In genomic region chr16:85057948-85058347, GRCh38 we compare ENCODE assay signal across 14 cellular contexts. TPM values are rescaled to one million over a fixed set of nuclear protein-coding genes. Genes with fewer than 3 reads are reported as not detected.
A peak's percentile ranks its signal among the peaks of the same experiment; 100 is the strongest.
DNase-seq lines count a peak whose midpoint lies in the region; ATAC-seq, FAIRE-seq and TF ChIP-seq lines count a peak whose summit lies in the region.
"Had no signal": no experiment of that assay in that cellular context is flagged by ENCODE, and none has a peak within 500 bp of the region (broad histone marks: within the 10 kb centered on the region; RNA-seq: fewer than 3 reads in every experiment).

No MANE protein-coding gene starts in this region.

- no peak for FAIRE-seq in GM18507 (lab: Jason Lieb, UNC)
- FAIRE-seq: astrocyte had no signal

- TF ChIP-seq POLR2A in heart left ventricle (IDR thresholded peaks at IDR 0.05) (no peak), suprapubic skin (IDR thresholded peaks at IDR 0.05) (no peak)

- peak; percentile 27 to 78 (median 60) for ATAC-seq in heart left ventricle
- ATAC-seq: gastroesophageal sphincter, right lobe of liver had no signal

- intact Hi-C loops in heart left ventricle (cut with DNase I) (loop anchor here in 1 of 10 donors (2.0 kb wide), 1 partner anchor 29 kb away; no protein-coding TSS in a partner anchor), tibial artery (cut with DNase I; ENCODE audit: low total_unique reads) (no loop called here)

- TF ChIP-seq CTCF in heart left ventricle (IDR thresholded peaks at IDR 0.05) (no peak), tibial artery (IDR thresholded peaks at IDR 0.05) (no peak), suprapubic skin (IDR thresholded peaks at IDR 0.05) (no peak)

- H3K9ac ChIP-seq in BLaER1 treated with 17β-estradiol and CSF1 and Interleukin-3, amounts not matched to agents 10 nM and 100 nM: peak overlapping the region in 7 of 11 experiments; percentile 2 to 45 (median 30); a peak in 11 of 22 replicates

- no peaks in the 10 kb centered on the region for H3K9me3 ChIP-seq in BLaER1 treated with 17β-estradiol and CSF1 and Interleukin-3, amounts not matched to agents 10 nM and 100 nM (replicated peaks in 1 of 11)
- H3K9me3 ChIP-seq in heart left ventricle (no peaks in the 10 kb centered on the region), tibial artery (no peaks in the 10 kb centered on the region), suprapubic skin (no peaks in the 10 kb centered on the region)
- H3K9me3 ChIP-seq: gastroesophageal sphincter, right lobe of liver had no signal

- H4K20me1 ChIP-seq in BLaER1 treated with 17β-estradiol and CSF1 and Interleukin-3, amounts not matched to agents 10 nM and 100 nM: peaks cover 0 to 82% (median 30%) of the 10 kb centered on the region in 11 experiments; a peak in 14 of 22 replicates

- peak; percentile 23 for DNase-seq in GM18507 (ENCODE audit: extremely low spot score, insufficient read length, low read depth)
- DNase-seq in NCI-H526 treated with DMSO at 0.1 percent for 48 hours (lab: John Stamatoyannopoulos, UW): peak; percentile 57
- DNase-seq in heart left ventricle: peak in 2 of 5 donors; percentile 54 to 57
- no peak for DNase-seq in kidney glomerular epithelial cell (lab: John Stamatoyannopoulos, UW)
- DNase-seq in tibial artery: no peak
- no peak for DNase-seq in suprapubic skin (ENCODE audit: low spot score in 2 of 2)
- no peak for DNase-seq in SIG-M5 treated with dmso at 0.1 percent for 504 hours (lab: John Stamatoyannopoulos, UW; ENCODE audit: unreplicated experiment)
- DNase-seq: AML-193, MM.1S, right lobe of liver had no signal

- peaks cover 18 to 62% (median 45%) of the 10 kb centered on the region in 11 experiments; a peak in 21 of 22 replicates for H3K27me3 ChIP-seq in BLaER1 treated with 17β-estradiol and CSF1 and Interleukin-3, amounts not matched to agents 10 nM and 100 nM
- no peaks in the 10 kb centered on the region for H3K27me3 ChIP-seq in heart left ventricle
- H3K27me3 ChIP-seq in tibial artery: no peaks in the 10 kb centered on the region
- H3K27me3 ChIP-seq in suprapubic skin: no peaks in the 10 kb centered on the region
- H3K27me3 ChIP-seq: gastroesophageal sphincter, right lobe of liver had no signal

- H3K4me3 ChIP-seq in BLaER1 treated with 17β-estradiol and CSF1 and Interleukin-3, amounts not matched to agents 10 nM and 100 nM: no peak overlapping the region
- H3K4me3 ChIP-seq in heart left ventricle (no peak overlapping the region), tibial artery (no peak overlapping the region), suprapubic skin (no peak overlapping the region)
- H3K4me3 ChIP-seq: gastroesophageal sphincter, GM23338, right lobe of liver had no signal

- H3K4me2 ChIP-seq in BLaER1 treated with 17β-estradiol and CSF1 and Interleukin-3, amounts not matched to agents 10 nM and 100 nM: peak overlapping the region; percentile 80 to 99 (median 94); a peak in 21 of 22 replicates
- H3K4me2 ChIP-seq: GM23338 had no signal

- WGBS in heart left ventricle, 4 donors: 48 to 69% (median 59%) methylated on average over 7 of the region's 7 CpGs
- 97% methylated on average over 7 of the region's 7 CpGs for WGBS in suprapubic skin

- H3K27ac ChIP-seq in BLaER1 treated with 17β-estradiol and CSF1 and Interleukin-3, amounts not matched to agents 10 nM and 100 nM: peak overlapping the region in 5 of 11 experiments; percentile 18 to 96 (median 34); a peak in 9 of 22 replicates
- H3K27ac ChIP-seq in heart left ventricle (peak overlapping the region in 1 of 12 donors; percentile 44), tibial artery (no peak overlapping the region), suprapubic skin (no peak overlapping the region)
- H3K27ac ChIP-seq: gastroesophageal sphincter, right lobe of liver had no signal

- H3K4me1 ChIP-seq in BLaER1 treated with 17β-estradiol and CSF1 and Interleukin-3, amounts not matched to agents 10 nM and 100 nM: peaks cover 63 to 97% (median 79%) of the 10 kb centered on the region in 10 experiments
- H3K4me1 ChIP-seq in heart left ventricle (peaks cover 0 to 55% (median 17%) of the 10 kb centered on the region in 12 donors), tibial artery (peaks cover 0 to 9% (median 8%) of the 10 kb centered on the region in 4 donors), suprapubic skin (peaks cover 20% of the 10 kb centered on the region)

- no peak for TF ChIP-seq EP300 in suprapubic skin (IDR thresholded peaks at IDR 0.05)

- peaks cover 0 to 38% (median 0%) of the 10 kb centered on the region in 11 experiments; a peak in 9 of 22 replicates for H3K36me3 ChIP-seq in BLaER1 treated with 17β-estradiol and CSF1 and Interleukin-3, amounts not matched to agents 10 nM and 100 nM
- no peaks in the 10 kb centered on the region for H3K36me3 ChIP-seq in heart left ventricle
- no peaks in the 10 kb centered on the region for H3K36me3 ChIP-seq in tibial artery
- H3K36me3 ChIP-seq in suprapubic skin: no peaks in the 10 kb centered on the region
- H3K36me3 ChIP-seq: right lobe of liver had no signal

RNA-seq across cellular contexts. Expression of gene KIAA0513, which starts 30.4 kb away (rescaled TPM):
- 10 to 100 TPM in 4 of 9 donors, 1 to 10 TPM in 5; 4.8 to 14.0 (median 10.0) TPM for total RNA-seq in heart left ventricle
- 1 to 10 TPM; 4.5 to 6.7 TPM for polyA plus RNA-seq in heart left ventricle
- 10 to 100 TPM; 23.7 to 32.3 (median 26.6) TPM for total RNA-seq in suprapubic skin

RNA-seq across cellular contexts. Expression of gene ZDHHC7, which starts 46.6 kb away (rescaled TPM):
- 10 to 100 TPM; 32.9 to 66.7 (median 44.7) TPM for total RNA-seq in heart left ventricle
- polyA plus RNA-seq in heart left ventricle: 10 to 100 TPM; 12.0 to 29.7 TPM
- 10 to 100 TPM; 45.9 to 65.5 (median 54.3) TPM for total RNA-seq in suprapubic skin

RNA-seq across cellular contexts. Expression of gene CIBAR2, which starts 54.3 kb away (rescaled TPM):
- not detected for total RNA-seq in heart left ventricle
- polyA plus RNA-seq in heart left ventricle: not detected
- not detected for total RNA-seq in suprapubic skin
- total RNA-seq: astrocyte, gastroesophageal sphincter, GM23338, right lobe of liver had no signal
- polyA plus RNA-seq: GM23338 had no signal

Comparison
In these comparisons a context has a peak if more than half of its experiments do, and no peak if none do; other contexts are left out.
1. DNase-seq: peak in GM18507 (single experiment) and NCI-H526 treated with DMSO at 0.1 percent for 48 hours (single experiment); none in kidney glomerular epithelial cell (single experiment), tibial artery (0 of 2), suprapubic skin (0 of 2) and SIG-M5 treated with dmso at 0.1 percent for 504 hours (single experiment).